Comparison of ENCODE assay signal across 19 cellular contexts in the genomic region with DNA sequence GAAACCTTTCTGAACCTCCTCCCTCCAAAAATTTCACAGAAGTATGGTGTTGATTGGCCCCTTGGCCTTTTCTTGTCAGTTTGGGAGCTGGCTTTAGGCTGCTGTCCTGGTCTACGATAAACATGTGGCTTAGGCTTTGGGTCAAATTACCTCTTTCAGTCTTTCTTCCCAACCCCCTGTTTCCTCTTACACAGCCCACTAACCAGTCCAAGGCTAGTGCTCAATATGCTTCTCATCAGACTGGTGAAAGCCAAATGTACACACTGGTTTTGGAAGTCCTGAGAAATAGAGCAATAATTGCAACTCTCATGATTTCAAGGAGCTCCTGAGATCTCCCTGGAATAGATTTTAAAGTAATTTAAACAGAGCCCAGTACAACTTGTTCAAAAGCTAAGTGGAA.
DNase-seq lines count a peak whose midpoint lies in the region; ATAC-seq and TF ChIP-seq lines count a peak whose summit lies in the region.
"Had no signal": no experiment of that assay in that cellular context is flagged by ENCODE, and none has a peak within 500 bp of the region (broad histone marks: within the 10 kb centered on the region; RNA-seq: fewer than 3 reads in every experiment).

No MANE protein-coding gene starts in this region.

- TF ChIP-seq CTCF in thoracic aorta (IDR thresholded peaks at IDR 0.05) = no peak

- H3K4me1 ChIP-seq in SJCRH30 = peaks cover 11% of the 10 kb centered on the region
- H3K4me1 ChIP-seq in thoracic aorta (ENCODE audit: control insufficient read depth in 1 of 2, low read depth in 2 of 2) = peaks cover 8 to 27% of the 10 kb centered on the region in 2 donors
- H3K4me1 ChIP-seq: gastrocnemius medialis, Peyer's patch, psoas muscle had no signal

- H3K9me3 ChIP-seq in SJCRH30 (replicated peaks) (no peaks in the 10 kb centered on the region), thoracic aorta (no peaks in the 10 kb centered on the region)
- H3K9me3 ChIP-seq: gastrocnemius medialis, Peyer's patch had no signal

- ATAC-seq in thoracic aorta (ENCODE audit: insufficient number of reproducible peaks, low FRiP score, low read depth) = no peak
- ATAC-seq in GM21515 (IDR thresholded peaks at IDR 0.05; ENCODE audit: unreplicated experiment) = no peak
- ATAC-seq in GM21529 (IDR thresholded peaks at IDR 0.05; ENCODE audit: unreplicated experiment) = no peak
- ATAC-seq: activated CD4-positive, CD25-positive, alpha-beta regulatory T cell treated with anti-CD3 and anti-CD28 coated beads, Interleukin-2, amount 50 U/mL, for 24 hours; gastrocnemius medialis; naive thymus-derived CD4-positive, alpha-beta T cell; psoas muscle had no signal

- DNase-seq in H4 (ENCODE audit: low spot score) (peak; percentile 62), SJCRH30 (peak; percentile 33 to 77), fibroblast of the conjunctiva (ENCODE audit: low read depth) (peak; percentile 72), thoracic aorta (ENCODE audit: low spot score) (no peak), SK-N-DZ (ENCODE audit: low spot score) (no peak)
- DNase-seq: brain microvascular endothelial cell; DND-41; gastrocnemius medialis; GM23248; naive thymus-derived CD4-positive, alpha-beta T cell; NCI-H146; NCI-H510A; Peyer's patch; psoas muscle had no signal

- no peaks in the 10 kb centered on the region for H3K36me3 ChIP-seq in SJCRH30
- H3K36me3 ChIP-seq in thoracic aorta = no peaks in the 10 kb centered on the region
- H3K36me3 ChIP-seq: brain microvascular endothelial cell, gastrocnemius medialis, Peyer's patch had no signal

- no peak overlapping the region for H3K4me3 ChIP-seq in SJCRH30
- H3K4me3 ChIP-seq in thoracic aorta = peak overlapping the region; percentile 4
- H3K4me3 ChIP-seq: gastrocnemius medialis, GM23248, lung, Peyer's patch, psoas muscle had no signal

- no peaks in the 10 kb centered on the region for H3K27me3 ChIP-seq in SJCRH30
- H3K27me3 ChIP-seq in thoracic aorta (replicated peaks; ENCODE audit: insufficient read depth) = no peaks in the 10 kb centered on the region
- H3K27me3 ChIP-seq: brain microvascular endothelial cell, gastrocnemius medialis, Peyer's patch had no signal

- H3K27ac ChIP-seq in SJCRH30 = no peak overlapping the region
- peak overlapping the region; percentile 64 to 68 for H3K27ac ChIP-seq in thoracic aorta
- H3K27ac ChIP-seq: brain microvascular endothelial cell, C4-2B, gastrocnemius medialis, GM23248, Peyer's patch, psoas muscle had no signal

Comparison
In these comparisons a context has a peak if more than half of its experiments do, and no peak if none do; other contexts are left out.
1. DNase-seq: peak in H4 (single experiment), SJCRH30 (2 of 2) and fibroblast of the conjunctiva (single experiment); none in thoracic aorta (single experiment) and SK-N-DZ (single experiment).